24 cellular contexts compared by ENCODE assay signal in genomic region chr22:41898645-41899044, GRCh38. TPM values are rescaled to one million over a fixed set of nuclear protein-coding genes. Genes with fewer than 3 reads are reported as not detected.
"Had no signal": no experiment of that assay in that cellular context is flagged by ENCODE, and none has a peak within 500 bp of the region (broad histone marks: within the 10 kb centered on the region; RNA-seq: fewer than 3 reads in every experiment).

No MANE protein-coding gene starts in this region.

- H3K4me1 ChIP-seq: foreskin keratinocyte, vagina had no signal

- H3K4me3 Mint-ChIP-seq: activated B cell treated with CpG ODN at 0.5 μM for 24 hours; activated CD4-positive, alpha-beta T cell treated with anti-CD3 and anti-CD28 coated beads for 36 hours; activated naive CD4-positive, alpha-beta T cell treated with anti-CD3 and anti-CD28 coated beads, Interleukin-2, amount 10 ng/mL, durations not matched to agents 7 days and 5 days; activated naive CD8-positive, alpha-beta T cell treated with anti-CD3 and anti-CD28 coated beads, Interleukin-2, amount 50 U/mL, for 24 hours; activated T-cell treated with anti-CD3 and anti-CD28 coated beads, Interleukin-2, amount 50 U/mL, for 72 hours; dendritic cell treated with granulocyte-macrophage colony-stimulating factor and Interleukin-4, amounts not matched to agents 40 ng/mL and 50 ng/mL, for 4 days; memory B cell; stimulated activated effector memory CD8-positive, alpha-beta T cell treated with anti-CD3 and anti-CD28 coated beads, Interleukin-12 subunit alpha, Interleukin-12 subunit beta, amount 100 ng/mL, for 72 hours; T-helper 1 cell treated with Interleukin-12 subunit alpha and Interleukin-12 subunit beta and Interleukin-4 antibody, amounts not matched to agents 30 μg/mL and 1 μg/mL, for 36 hours; type B pancreatic cell had no signal

- H3K9me3 ChIP-seq: vagina had no signal

- H3K9me3 Mint-ChIP-seq: activated B cell treated with CpG ODN at 0.5 μM for 24 hours; activated naive CD4-positive, alpha-beta T cell treated with anti-CD3 and anti-CD28 coated beads, Interleukin-2, amount 10 ng/mL, durations not matched to agents 7 days and 5 days; activated naive CD8-positive, alpha-beta T cell treated with anti-CD3 and anti-CD28 coated beads, Interleukin-2, amount 50 U/mL, for 24 hours; activated T-cell treated with anti-CD3 and anti-CD28 coated beads, Interleukin-2, amount 50 U/mL, for 72 hours; dendritic cell treated with granulocyte-macrophage colony-stimulating factor and Interleukin-4, amounts not matched to agents 40 ng/mL and 50 ng/mL, for 4 days; memory B cell; stimulated activated effector memory CD8-positive, alpha-beta T cell treated with anti-CD3 and anti-CD28 coated beads, Interleukin-12 subunit alpha, Interleukin-12 subunit beta, amount 100 ng/mL, for 72 hours; T-helper 1 cell treated with Interleukin-12 subunit alpha and Interleukin-12 subunit beta and Interleukin-4 antibody, amounts not matched to agents 30 μg/mL and 1 μg/mL, for 36 hours; type B pancreatic cell had no signal

- H3K27ac ChIP-seq: cardiac muscle cell, foreskin keratinocyte, vagina had no signal

- DNase-seq: activated B cell treated with CpG ODN at 0.5 μM for 24 hours; activated CD4-positive, alpha-beta T cell treated with anti-CD3 and anti-CD28 coated beads for 36 hours; activated CD4-positive, alpha-beta T cell treated with anti-CD3 and anti-CD28 coated beads, Interleukin-2, amount 50 U/mL, for 4 hours; activated CD8-positive, alpha-beta memory T cell treated with anti-CD3 and anti-CD28 coated beads, Interleukin-2, amount 50 U/mL, for 48 hours; activated effector memory CD4-positive, alpha-beta T cell treated with Interleukin-2 at 50 U/mL for 16 hours; activated naive CD4-positive, alpha-beta T cell treated with anti-CD3 and anti-CD28 coated beads, Interleukin-2, amount 10 ng/mL, durations not matched to agents 7 days and 5 days; activated naive CD8-positive, alpha-beta T cell treated with anti-CD3 and anti-CD28 coated beads, Interleukin-2, amount 50 U/mL, for 24 hours; activated T-cell treated with anti-CD3 and anti-CD28 coated beads, Interleukin-2, amount 50 U/mL, for 72 hours; effector CD4-positive, alpha-beta T cell; foreskin keratinocyte; nucleus accumbens; retina; stimulated activated CD4-positive, alpha-beta T cell treated with anti-CD3 and anti-CD28 coated beads, Interleukin-12 subunit alpha, Interleukin-12 subunit beta, amount 100 ng/mL, for 4 hours had no signal

- H3K4me3 ChIP-seq: cardiac muscle cell, vagina had no signal

- ATAC-seq: activated CD4-positive, alpha-beta T cell treated with anti-CD3 and anti-CD28 coated beads for 36 hours; activated naive CD8-positive, alpha-beta T cell treated with anti-CD3 and anti-CD28 coated beads, Interleukin-2, amount 50 U/mL, for 24 hours; activated T-cell treated with anti-CD3 and anti-CD28 coated beads, Interleukin-2, amount 50 U/mL, for 72 hours; foreskin keratinocyte; stimulated activated effector memory CD8-positive, alpha-beta T cell treated with anti-CD3 and anti-CD28 coated beads, Interleukin-12 subunit alpha, Interleukin-12 subunit beta, amount 100 ng/mL, for 72 hours had no signal

- H3K27ac Mint-ChIP-seq: activated B cell treated with CpG ODN at 0.5 μM for 24 hours; activated CD4-positive, alpha-beta T cell treated with anti-CD3 and anti-CD28 coated beads for 36 hours; activated naive CD4-positive, alpha-beta T cell treated with anti-CD3 and anti-CD28 coated beads, Interleukin-2, amount 10 ng/mL, durations not matched to agents 7 days and 5 days; activated naive CD8-positive, alpha-beta T cell treated with anti-CD3 and anti-CD28 coated beads, Interleukin-2, amount 50 U/mL, for 24 hours; activated T-cell treated with anti-CD3 and anti-CD28 coated beads, Interleukin-2, amount 50 U/mL, for 72 hours; dendritic cell treated with granulocyte-macrophage colony-stimulating factor and Interleukin-4, amounts not matched to agents 40 ng/mL and 50 ng/mL, for 4 days; memory B cell; stimulated activated effector memory CD8-positive, alpha-beta T cell treated with anti-CD3 and anti-CD28 coated beads, Interleukin-12 subunit alpha, Interleukin-12 subunit beta, amount 100 ng/mL, for 72 hours; T-helper 1 cell treated with Interleukin-12 subunit alpha and Interleukin-12 subunit beta and Interleukin-4 antibody, amounts not matched to agents 30 μg/mL and 1 μg/mL, for 36 hours; type B pancreatic cell had no signal

- H3K4me1 Mint-ChIP-seq: activated B cell treated with CpG ODN at 0.5 μM for 24 hours; activated naive CD4-positive, alpha-beta T cell treated with anti-CD3 and anti-CD28 coated beads, Interleukin-2, amount 10 ng/mL, durations not matched to agents 7 days and 5 days; activated naive CD8-positive, alpha-beta T cell treated with anti-CD3 and anti-CD28 coated beads, Interleukin-2, amount 50 U/mL, for 24 hours; memory B cell had no signal

- H3K36me3 Mint-ChIP-seq: type B pancreatic cell had no signal

- H3K27me3 ChIP-seq: cardiac muscle cell, foreskin keratinocyte, vagina had no signal

- FAIRE-seq: endometrium, islet of Langerhans had no signal

- H3K27me3 Mint-ChIP-seq: activated B cell treated with CpG ODN at 0.5 μM for 24 hours; activated CD4-positive, alpha-beta T cell treated with anti-CD3 and anti-CD28 coated beads for 36 hours; activated naive CD4-positive, alpha-beta T cell treated with anti-CD3 and anti-CD28 coated beads, Interleukin-2, amount 10 ng/mL, durations not matched to agents 7 days and 5 days; activated naive CD8-positive, alpha-beta T cell treated with anti-CD3 and anti-CD28 coated beads, Interleukin-2, amount 50 U/mL, for 24 hours; dendritic cell treated with granulocyte-macrophage colony-stimulating factor and Interleukin-4, amounts not matched to agents 40 ng/mL and 50 ng/mL, for 4 days; memory B cell; type B pancreatic cell had no signal

RNA-seq across cellular contexts. Expression of gene SHISA8, which starts 16.2 kb away (rescaled TPM):
- total RNA-seq: cardiac muscle cell, epithelial cell of proximal tubule, foreskin keratinocyte, temporal lobe, vagina had no signal
- polyA plus RNA-seq: cardiac muscle cell, foreskin keratinocyte had no signal

RNA-seq across cellular contexts. Expression of gene TNFRSF13C, which starts 28.0 kb away (rescaled TPM):
- total RNA-seq: vagina had no signal

RNA-seq across cellular contexts. Expression of gene CENPM, which starts 48.3 kb away (rescaled TPM):
- total RNA-seq: vagina had no signal
